In the genomic region with DNA sequence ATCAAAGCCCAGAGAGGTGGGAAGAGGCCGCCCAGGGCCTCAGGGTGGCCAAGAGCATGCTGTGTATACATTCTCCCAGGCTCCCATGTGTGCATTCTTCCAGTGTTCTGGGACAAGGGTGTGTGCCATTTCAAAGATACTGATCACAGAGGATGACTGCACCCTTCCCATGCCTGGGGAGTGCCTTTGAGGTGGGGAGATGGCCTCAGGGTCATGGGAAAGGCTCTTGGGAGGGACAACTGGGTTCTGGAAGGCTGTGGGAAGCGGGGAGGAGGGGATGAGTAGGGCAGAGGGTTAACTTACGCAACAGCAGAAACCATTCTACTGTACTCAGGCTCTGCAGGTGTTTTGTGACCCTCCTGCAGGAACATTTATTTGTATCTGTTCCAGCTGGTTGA, we compare ENCODE assay signal across 15 cellular contexts. TPM values are rescaled to one million over a fixed set of nuclear protein-coding genes. Genes with fewer than 3 reads are reported as not detected.
DNase-seq lines count a peak whose midpoint lies in the region; ATAC-seq and TF ChIP-seq lines count a peak whose summit lies in the region.
"Had no signal": no experiment of that assay in that cellular context is flagged by ENCODE, and none has a peak within 500 bp of the region (broad histone marks: within the 10 kb centered on the region; RNA-seq: fewer than 3 reads in every experiment).

No MANE protein-coding gene starts in this region.

- no peak overlapping the region for H3K56ac ChIP-seq in H9 (ENCODE audit: insufficient read length, low read depth, low read length)

- no peaks in the 10 kb centered on the region for H3K9me3 Mint-ChIP-seq in H9
- H3K9me3 Mint-ChIP-seq: naive B cell had no signal

- in situ Hi-C loops in mammary epithelial cell (cut with MboI; ENCODE audit: low sequenced_read_pairs in 2 of 2): no loop called here

- no peak overlapping the region for H2BK5ac ChIP-seq in H9 (ENCODE audit: insufficient read length, low read length)

- H3K27ac Mint-ChIP-seq in H9: peak overlapping the region in 2 of 3 experiments; percentile 35 to 54; a peak in 2 of 7 replicates

- H3K4me1 Mint-ChIP-seq in H9: peaks cover 9 to 19% of the 10 kb centered on the region in 2 experiments
- H3K4me1 Mint-ChIP-seq: naive B cell had no signal

- H3K23ac ChIP-seq in H9 (ENCODE audit: insufficient read length, low read depth, low read length): no peak overlapping the region

- H3K36me3 Mint-ChIP-seq in H9 (ENCODE audit: insufficient read depth in 1 of 3, low read depth in 3 of 3): no peaks in the 10 kb centered on the region
- H3K36me3 Mint-ChIP-seq: naive B cell had no signal

- no peak overlapping the region for H2BK20ac ChIP-seq in H9 (ENCODE audit: low read depth, low read length, poor library complexity, severe bottlenecking)

- H3K79me1 ChIP-seq in H9 (ENCODE audit: insufficient read depth, low read depth, low read length, poor library complexity, severe bottlenecking): no peaks in the 10 kb centered on the region

- DNase-seq in H9 (peak; percentile 20), mammary epithelial cell (peak; percentile 25), lower leg skin (ENCODE audit: low spot score in 2 of 2) (peak; percentile 32 to 77), smooth muscle cell (lab: John Stamatoyannopoulos, UW; ENCODE audit: unreplicated experiment) (no peak), occipital lobe (lab: John Stamatoyannopoulos, UW) (no peak), NCI-H1092 treated with DMSO at 0.1 percent for 48 hours (lab: John Stamatoyannopoulos, UW) (no peak)
- DNase-seq: activated CD4-positive, CD25-positive, alpha-beta regulatory T cell; naive B cell; NCI-H1694; NCI-H748 treated with DMSO at 0.1 percent for 48 hours; stimulated activated CD4-positive, alpha-beta T cell treated with anti-CD3 and anti-CD28 coated beads, Interleukin-15, amount 100 ng/mL, for 24 hours had no signal

- H4K91ac ChIP-seq in H9 (ENCODE audit: insufficient read length, low read depth, low read length): no peak overlapping the region

- WGBS in H9 (ENCODE audit: extremely low coverage, insufficient read length, low lambda C conversion rate): no CpG with 5 or more reads among the region's 3 CpGs
- 92% methylated on average over 2 of the region's 3 CpGs for WGBS in mammary epithelial cell (ENCODE audit: low coverage, missing lambda C conversion rate)
- 65 to 69% methylated on average over 3 of the region's 3 CpGs for WGBS in lower leg skin, 2 donors
- WGBS in smooth muscle cell (ENCODE audit: low lambda C conversion rate): 90% methylated on average over 3 of the region's 3 CpGs

- H3K4me3 ChIP-seq in mammary epithelial cell (replicated peaks in 1 of 3; ENCODE audit: insufficient read depth in 1 of 3, low read depth in 2 of 3, low read length in 3 of 3) (no peak overlapping the region), lower leg skin (ENCODE audit: low read depth, poor library complexity, severe bottlenecking) (no peak overlapping the region), smooth muscle cell (no peak overlapping the region)
- H3K4me3 ChIP-seq: BLaER1 treated with 17β-estradiol and CSF1 and Interleukin-3, amounts not matched to agents 10 nM and 100 nM; SK-N-MC had no signal

- no peak overlapping the region for H2BK15ac ChIP-seq in H9 (ENCODE audit: low read depth, low read length)

- H3K9ac ChIP-seq in H9 (ENCODE audit: extremely low read depth, insufficient read length, low read length) (no peak overlapping the region), mammary epithelial cell (ENCODE audit: insufficient read depth, low read length) (no peak overlapping the region), smooth muscle cell (ENCODE audit: low read depth) (no peak overlapping the region)
- H3K9ac ChIP-seq: BLaER1 treated with 17β-estradiol and CSF1 and Interleukin-3, amounts not matched to agents 10 nM and 100 nM had no signal

- H3K9me3 ChIP-seq in H9 (ENCODE audit: control insufficient read depth, low read depth, low read length) (no peaks in the 10 kb centered on the region), mammary epithelial cell (replicated peaks; ENCODE audit: insufficient read depth, low read length) (no peaks in the 10 kb centered on the region), smooth muscle cell (replicated peaks; ENCODE audit: low read depth) (no peaks in the 10 kb centered on the region)
- H3K9me3 ChIP-seq: BLaER1 treated with 17β-estradiol and CSF1 and Interleukin-3, amounts not matched to agents 10 nM and 100 nM had no signal

- H3T11ph ChIP-seq in H9 (ENCODE audit: low read length): no peak overlapping the region

- no peak overlapping the region for H3K14ac ChIP-seq in H9 (ENCODE audit: insufficient read depth, low read length)

- no peak overlapping the region for H4K5ac ChIP-seq in H9 (ENCODE audit: insufficient read length, low read depth, low read length)

- intact Hi-C loops in mammary epithelial cell (cut with micrococcal nuclease) (no loop called here), lower leg skin (cut with DNase I; ENCODE audit: low total_unique reads) (no loop called here)

- H3K18ac ChIP-seq in H9 (ENCODE audit: insufficient read length, low read depth, low read length): no peak overlapping the region

- H3K23me2 ChIP-seq in H9 (ENCODE audit: insufficient read length, low read depth, low read length, poor library complexity, severe bottlenecking): no peaks in the 10 kb centered on the region

- H3K4me1 ChIP-seq in H9 (ENCODE audit: insufficient read depth, low read length) (peaks cover 3% of the 10 kb centered on the region; the same call in 1 of the 2 replicates), mammary epithelial cell (ENCODE audit: insufficient read depth, low read length) (peaks cover 9% of the 10 kb centered on the region), smooth muscle cell (ENCODE audit: low read depth) (peaks cover 13% of the 10 kb centered on the region)
- H3K4me1 ChIP-seq: BLaER1 treated with 17β-estradiol and CSF1 and Interleukin-3, amounts not matched to agents 10 nM and 100 nM had no signal

- no peaks in the 10 kb centered on the region for H3K36me3 ChIP-seq in mammary epithelial cell (ENCODE audit: insufficient read depth, low read length)
- no peaks in the 10 kb centered on the region for H3K36me3 ChIP-seq in smooth muscle cell (ENCODE audit: low read depth)
- H3K36me3 ChIP-seq: BLaER1 treated with 17β-estradiol and CSF1 and Interleukin-3, amounts not matched to agents 10 nM and 100 nM had no signal

- H3K27me3 ChIP-seq in H9 (ENCODE audit: insufficient read depth, low read length) (no peaks in the 10 kb centered on the region), mammary epithelial cell (ENCODE audit: insufficient read depth, low read length) (no peaks in the 10 kb centered on the region), smooth muscle cell (ENCODE audit: low read depth) (no peaks in the 10 kb centered on the region)
- H3K27me3 ChIP-seq: BLaER1 treated with 17β-estradiol and CSF1 and Interleukin-3, amounts not matched to agents 10 nM and 100 nM had no signal

- dilution Hi-C loops in mammary epithelial cell (cut with HindIII; ENCODE audit: low sequenced_read_pairs): no loop called here

- H3K4ac ChIP-seq in H9 (ENCODE audit: low read depth, low read length): no peak overlapping the region

- TF ChIP-seq POLR2A in lower leg skin (IDR thresholded peaks at IDR 0.05): no peak

- no peak overlapping the region for H2BK12ac ChIP-seq in H9 (ENCODE audit: insufficient read length, low read depth, low read length)

- no peak overlapping the region for H3K4me3 Mint-ChIP-seq in H9
- H3K4me3 Mint-ChIP-seq: naive B cell had no signal

- peaks cover 3% of the 10 kb centered on the region for H3F3A ChIP-seq in smooth muscle cell (ENCODE audit: low read depth)

- no peak overlapping the region for H2AK5ac ChIP-seq in H9 (ENCODE audit: insufficient read length, low read length)

- no peaks in the 10 kb centered on the region for H4K20me1 ChIP-seq in H9 (ENCODE audit: control insufficient read depth, insufficient read depth, insufficient read length)
- H4K20me1 ChIP-seq in mammary epithelial cell (ENCODE audit: insufficient read depth, low read length): no peaks in the 10 kb centered on the region
- H4K20me1 ChIP-seq in smooth muscle cell (ENCODE audit: low read depth): peaks cover 5% of the 10 kb centered on the region
- H4K20me1 ChIP-seq: BLaER1 treated with 17β-estradiol and CSF1 and Interleukin-3, amounts not matched to agents 10 nM and 100 nM had no signal

- H4K8ac ChIP-seq in H9 (replicated peaks; ENCODE audit: insufficient read length, low read depth, low read length): no peak overlapping the region

- CTCF ChIA-PET in mammary epithelial cell (lab: Charles Lee; ENCODE audit: low non-redundant PET): no interaction called here

- no peaks in the 10 kb centered on the region for H3K27me3 Mint-ChIP-seq in H9 (ENCODE audit: low read depth)

- H3K4me2 ChIP-seq in H9 (ENCODE audit: insufficient read depth, insufficient read length, low read length) (no peak overlapping the region), mammary epithelial cell (ENCODE audit: insufficient read depth, low read depth, low read length) (no peak overlapping the region), smooth muscle cell (no peak overlapping the region)
- H3K4me2 ChIP-seq: BLaER1 treated with 17β-estradiol and CSF1 and Interleukin-3, amounts not matched to agents 10 nM and 100 nM had no signal

- TF ChIP-seq CTCF in H9 (conservative IDR thresholded peaks at IDR 0.05): no peak
- TF ChIP-seq CTCF in mammary epithelial cell (conservative IDR thresholded peaks at IDR 0.05 in 1 of 2, IDR thresholded peaks at IDR 0.05 in 1 of 2; ENCODE audit: extremely low read depth in 1 of 2, insufficient read depth in 1 of 2, low read depth in 1 of 2, low read length in 2 of 2): no peak
- TF ChIP-seq CTCF in lower leg skin (IDR thresholded peaks at IDR 0.05): no peak
- no peak for TF ChIP-seq CTCF in smooth muscle cell (IDR thresholded peaks at IDR 0.05; ENCODE audit: borderline replicate concordance, insufficient read depth, poor library complexity, severe bottlenecking)

- no peaks in the 10 kb centered on the region for H3K79me2 ChIP-seq in H9 (ENCODE audit: insufficient read depth, low read length)
- H3K79me2 ChIP-seq in mammary epithelial cell (ENCODE audit: insufficient read depth, low read length): no peaks in the 10 kb centered on the region
- no peaks in the 10 kb centered on the region for H3K79me2 ChIP-seq in smooth muscle cell (ENCODE audit: low read depth)

- ATAC-seq in HG03521 (IDR thresholded peaks at IDR 0.05; ENCODE audit: unreplicated experiment) (no peak), GM19397 (IDR thresholded peaks at IDR 0.05; ENCODE audit: unreplicated experiment) (no peak)

- no peak overlapping the region for H2BK120ac ChIP-seq in H9 (ENCODE audit: low read depth, low read length, poor library complexity, severe bottlenecking)

- H3K27ac ChIP-seq in H9 (ENCODE audit: insufficient read length, low read depth, low read length): no peak overlapping the region
- H3K27ac ChIP-seq in mammary epithelial cell (ENCODE audit: insufficient read depth, low read depth, low read length): no peak overlapping the region
- H3K27ac ChIP-seq in smooth muscle cell (ENCODE audit: low read depth): peak overlapping the region; percentile 45
- H3K27ac ChIP-seq: BLaER1 treated with 17β-estradiol and CSF1 and Interleukin-3, amounts not matched to agents 10 nM and 100 nM had no signal

- BruUV-seq in mammary epithelial cell (replicated peaks; lab: Mats Ljungman, UMichigan): no TSS peak

- H2AFZ ChIP-seq in H9 (ENCODE audit: low read length) (no peak overlapping the region), mammary epithelial cell (ENCODE audit: low read depth, low read length) (no peak overlapping the region), smooth muscle cell (ENCODE audit: low read depth) (no peak overlapping the region)

RNA-seq across cellular contexts. Expression of a gene that starts 40.9 kb away (rescaled TPM):
- total RNA-seq in H9 (2021): 2.1 and 2.4 TPM in 2 replicates
- 10 to 100 TPM; 15.6 to 16.3 TPM for total RNA-seq in mammary epithelial cell
- 3.6 TPM for polyA plus RNA-seq in mammary epithelial cell
- 0.93 TPM for polyA minus RNA-seq in mammary epithelial cell
- total RNA-seq in lower leg skin: 10 to 100 TPM; 10.1 to 27.3 (median 15.7) TPM
- total RNA-seq in smooth muscle cell: 3.1 and 3.4 TPM in 2 replicates
- polyA plus RNA-seq in smooth muscle cell: 5.0 and 6.6 TPM in 2 replicates
- total RNA-seq in occipital lobe: 8.4 TPM

Comparison
In these comparisons a context has a peak if more than half of its experiments do, and no peak if none do; other contexts are left out.
1. DNase-seq: peak in H9 (single experiment), mammary epithelial cell (single experiment) and lower leg skin (2 of 2); none in smooth muscle cell (single experiment), occipital lobe (single experiment) and NCI-H1092 treated with DMSO at 0.1 percent for 48 hours (single experiment).